Comparison of ENCODE assay signal across 1 cellular context in the genomic region with DNA sequence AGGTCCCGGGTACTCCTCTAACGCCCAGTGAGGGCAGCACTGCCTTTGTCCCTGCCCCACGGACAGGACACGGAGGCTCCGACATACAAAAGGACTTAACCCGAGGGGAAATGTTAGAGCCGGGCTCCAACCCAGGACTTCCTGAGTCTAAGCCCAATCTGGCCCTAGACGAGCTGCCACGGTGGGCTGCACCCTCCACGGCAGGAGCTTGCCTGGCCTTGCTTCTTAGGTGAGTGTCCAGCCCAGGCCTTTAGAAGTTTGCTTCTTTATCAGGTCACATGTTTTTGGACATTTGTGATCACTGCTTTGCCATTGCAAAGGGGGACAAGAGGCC.
TF ChIP-seq lines count a peak whose summit lies in the region.

No MANE protein-coding gene starts in this region.

TF ChIP-seq in WTC11, 78 proteins besides CTCF, POLR2A, EP300 and RAD21 (continued from another document):
- TF ChIP-seq, protein P1, sequence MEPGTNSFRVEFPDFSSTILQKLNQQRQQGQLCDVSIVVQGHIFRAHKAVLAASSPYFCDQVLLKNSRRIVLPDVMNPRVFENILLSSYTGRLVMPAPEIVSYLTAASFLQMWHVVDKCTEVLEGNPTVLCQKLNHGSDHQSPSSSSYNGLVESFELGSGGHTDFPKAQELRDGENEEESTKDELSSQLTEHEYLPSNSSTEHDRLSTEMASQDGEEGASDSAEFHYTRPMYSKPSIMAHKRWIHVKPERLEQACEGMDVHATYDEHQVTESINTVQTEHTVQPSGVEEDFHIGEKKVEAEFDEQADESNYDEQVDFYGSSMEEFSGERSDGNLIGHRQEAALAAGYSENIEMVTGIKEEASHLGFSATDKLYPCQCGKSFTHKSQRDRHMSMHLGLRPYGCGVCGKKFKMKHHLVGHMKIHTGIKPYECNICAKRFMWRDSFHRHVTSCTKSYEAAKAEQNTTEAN (CRISPR knock-in tag; IDR thresholded peaks at IDR 0.05): no peak
- TF ChIP-seq ZNF232 (CRISPR knock-in tag; IDR thresholded peaks at IDR 0.05): no peak
